In genomic region chr10:43304687-43305333, GRCh38 we compare ENCODE assay signal across 8 cellular contexts. TPM values are rescaled to one million over a fixed set of nuclear protein-coding genes. Genes with fewer than 3 reads are reported as not detected.
DNase-seq lines count a peak whose midpoint lies in the region; ATAC-seq and TF ChIP-seq lines count a peak whose summit lies in the region.

No MANE protein-coding gene starts in this region.

- peaks cover 3 to 10% (median 9%) of the 10 kb centered on the region in 3 experiments; a peak in 3 of 7 replicates for H3K36me3 Mint-ChIP-seq in H9 (ENCODE audit: insufficient read depth in 1 of 3, low read depth in 3 of 3)
- H3K36me3 Mint-ChIP-seq in activated naive CD8-positive, alpha-beta T cell treated with anti-CD3 and anti-CD28 coated beads for 36 hours: peaks cover 7% of the 10 kb centered on the region

- H2BK120ac ChIP-seq in H9 (ENCODE audit: low read depth, low read length, poor library complexity, severe bottlenecking): no peak overlapping the region

- H2AFZ ChIP-seq in H9 (ENCODE audit: low read length) (peak overlapping the region; percentile 40), parathyroid adenoma (peak overlapping the region; percentile 83)

- H2BK12ac ChIP-seq in H9 (ENCODE audit: insufficient read length, low read depth, low read length): no peak overlapping the region

- H3K9me3 Mint-ChIP-seq in H9: peaks cover 14 to 15% of the 10 kb centered on the region in 2 experiments; a peak in 4 of 5 replicates
- peaks cover 8% of the 10 kb centered on the region for H3K9me3 Mint-ChIP-seq in activated naive CD8-positive, alpha-beta T cell treated with anti-CD3 and anti-CD28 coated beads for 36 hours

- peak overlapping the region; percentile 77 to 85 for H3K4me3 Mint-ChIP-seq in H9
- peak overlapping the region; percentile 64 for H3K4me3 Mint-ChIP-seq in activated naive CD8-positive, alpha-beta T cell treated with anti-CD3 and anti-CD28 coated beads for 36 hours

- no peak overlapping the region for H3K27ac Mint-ChIP-seq in H9
- no peak overlapping the region for H3K27ac Mint-ChIP-seq in activated naive CD8-positive, alpha-beta T cell treated with anti-CD3 and anti-CD28 coated beads for 36 hours

- H3K4me1 ChIP-seq in H9 (ENCODE audit: insufficient read depth, low read length) (peaks cover 3% of the 10 kb centered on the region; the same call in 1 of the 2 replicates), left ventricle myocardium inferior (peaks cover 18% of the 10 kb centered on the region), parathyroid adenoma (no peaks in the 10 kb centered on the region), tibial artery (peaks cover 0 to 12% (median 5%) of the 10 kb centered on the region in 4 donors)

- H3K27ac ChIP-seq in H9 (ENCODE audit: insufficient read length, low read depth, low read length): no peak overlapping the region
- H3K27ac ChIP-seq in left ventricle myocardium inferior (replicated peaks): no peak overlapping the region
- H3K27ac ChIP-seq in parathyroid adenoma: no peak overlapping the region
- H3K27ac ChIP-seq in tibial artery: no peak overlapping the region

- H2BK20ac ChIP-seq in H9 (ENCODE audit: low read depth, low read length, poor library complexity, severe bottlenecking): no peak overlapping the region

- H3K9ac ChIP-seq in H9 (ENCODE audit: extremely low read depth, insufficient read length, low read length): peak overlapping the region; percentile 9
- H3K9ac ChIP-seq in parathyroid adenoma: no peak overlapping the region

- no peak overlapping the region for H3K23ac ChIP-seq in H9 (ENCODE audit: insufficient read length, low read depth, low read length)

- TF ChIP-seq CTCF in H9 (conservative IDR thresholded peaks at IDR 0.05) (no peak), left ventricle myocardium inferior (IDR thresholded peaks at IDR 0.05; ENCODE audit: borderline replicate concordance) (no peak), parathyroid adenoma (IDR thresholded peaks at IDR 0.05) (no peak), tibial artery (IDR thresholded peaks at IDR 0.05) (no peak)

- no peak overlapping the region for H2BK15ac ChIP-seq in H9 (ENCODE audit: low read depth, low read length)

- H4K20me1 ChIP-seq in H9 (ENCODE audit: control insufficient read depth, insufficient read depth, insufficient read length): no peaks in the 10 kb centered on the region

- H3K9me3 ChIP-seq in H9 (ENCODE audit: control insufficient read depth, low read depth, low read length): peaks cover 8% of the 10 kb centered on the region
- H3K9me3 ChIP-seq in left ventricle myocardium inferior (replicated peaks): peaks cover 9% of the 10 kb centered on the region
- H3K9me3 ChIP-seq in parathyroid adenoma (ENCODE audit: control insufficient read depth, low read length): no peaks in the 10 kb centered on the region
- H3K9me3 ChIP-seq in tibial artery: no peaks in the 10 kb centered on the region

- H3K79me1 ChIP-seq in H9 (ENCODE audit: insufficient read depth, low read depth, low read length, poor library complexity, severe bottlenecking): no peaks in the 10 kb centered on the region

- DNase-seq in H9: peak; percentile 77
- DNase-seq in activated naive CD8-positive, alpha-beta T cell treated with anti-CD3 and anti-CD28 coated beads for 36 hours: peak; percentile 61
- peak; percentile 79 for DNase-seq in left ventricle myocardium inferior
- DNase-seq in tibial artery: peak; percentile 72 to 80

- H2BK5ac ChIP-seq in H9 (ENCODE audit: insufficient read length, low read length): no peak overlapping the region

- H4K91ac ChIP-seq in H9 (ENCODE audit: insufficient read length, low read depth, low read length): no peak overlapping the region

- no peak overlapping the region for H2AK5ac ChIP-seq in H9 (ENCODE audit: insufficient read length, low read length)

- no peak overlapping the region for H3K18ac ChIP-seq in H9 (ENCODE audit: insufficient read length, low read depth, low read length)

- peak overlapping the region; percentile 90; the same call in 1 of the 2 replicates for H3K14ac ChIP-seq in H9 (ENCODE audit: insufficient read depth, low read length)

- no peak overlapping the region for H4K5ac ChIP-seq in H9 (ENCODE audit: insufficient read length, low read depth, low read length)

- H3T11ph ChIP-seq in H9 (ENCODE audit: low read length): no peak overlapping the region

- peaks cover 31 to 33% of the 10 kb centered on the region in 2 experiments for H3K4me1 Mint-ChIP-seq in H9
- H3K4me1 Mint-ChIP-seq in activated naive CD8-positive, alpha-beta T cell treated with anti-CD3 and anti-CD28 coated beads for 36 hours: peaks cover 38% of the 10 kb centered on the region

- H3K23me2 ChIP-seq in H9 (ENCODE audit: insufficient read length, low read depth, low read length, poor library complexity, severe bottlenecking): no peaks in the 10 kb centered on the region

- intact Hi-C loops in left ventricle myocardium inferior (cut with micrococcal nuclease) (no loop called here), tibial artery (cut with DNase I; ENCODE audit: low total_unique reads) (no loop called here)

- H3K27me3 ChIP-seq in H9 (ENCODE audit: insufficient read depth, low read length) (no peaks in the 10 kb centered on the region), left ventricle myocardium inferior (ENCODE audit: low read depth) (peaks cover 36% of the 10 kb centered on the region), parathyroid adenoma (ENCODE audit: control insufficient read depth, insufficient read depth, low read length) (no peaks in the 10 kb centered on the region), tibial artery (peaks cover 0 to 18% of the 10 kb centered on the region in 2 donors)

- no peak overlapping the region for H4K8ac ChIP-seq in H9 (replicated peaks; ENCODE audit: insufficient read length, low read depth, low read length)

- H3K79me2 ChIP-seq in H9 (ENCODE audit: insufficient read depth, low read length) (no peaks in the 10 kb centered on the region), parathyroid adenoma (no peaks in the 10 kb centered on the region)

- H3K4me3 ChIP-seq in left ventricle myocardium inferior (peak overlapping the region; percentile 62), parathyroid adenoma (ENCODE audit: low read depth, low read length) (peak overlapping the region; percentile 25), tibial artery (peak overlapping the region; percentile 38 to 56)

- no CpG with 5 or more reads among the region's 42 CpGs for WGBS in H9 (ENCODE audit: extremely low coverage, insufficient read length, low lambda C conversion rate)

- peaks cover 36% of the 10 kb centered on the region for H3K27me3 Mint-ChIP-seq in H9 (ENCODE audit: low read depth)
- peaks cover 11% of the 10 kb centered on the region for H3K27me3 Mint-ChIP-seq in activated naive CD8-positive, alpha-beta T cell treated with anti-CD3 and anti-CD28 coated beads for 36 hours

- H3K4me2 ChIP-seq in H9 (ENCODE audit: insufficient read depth, insufficient read length, low read length) (peak overlapping the region; percentile 53), parathyroid adenoma (ENCODE audit: low read length) (peak overlapping the region; percentile 59)

- peak; percentile 85 for ATAC-seq in SK-N-SH treated with all-trans-retinoic acid at 6 μM for 48 hours
- ATAC-seq in GM19452 (IDR thresholded peaks at IDR 0.05; ENCODE audit: unreplicated experiment): no peak
- ATAC-seq in GM18517 (IDR thresholded peaks at IDR 0.05; ENCODE audit: unreplicated experiment): no peak

- no peak overlapping the region for H3K4ac ChIP-seq in H9 (ENCODE audit: low read depth, low read length)

- no peak overlapping the region for H3K56ac ChIP-seq in H9 (ENCODE audit: insufficient read length, low read depth, low read length)

- H3K36me3 ChIP-seq in left ventricle myocardium inferior (no peaks in the 10 kb centered on the region), parathyroid adenoma (ENCODE audit: control insufficient read depth, insufficient read depth, low read length) (no peaks in the 10 kb centered on the region), tibial artery (no peaks in the 10 kb centered on the region)

TF ChIP-seq in SK-N-SH treated with all-trans-retinoic acid at 6 μM for 48 hours, 23 proteins besides CTCF, POLR2A, EP300 and RAD21 (continues in another document):
- TF ChIP-seq BACH2 (CRISPR knock-in tag; IDR thresholded peaks at IDR 0.05; ENCODE audit: borderline replicate concordance) (no peak), ZFP3 (CRISPR knock-in tag; IDR thresholded peaks at IDR 0.05) (no peak), TOX (CRISPR knock-in tag; IDR thresholded peaks at IDR 0.05; ENCODE audit: borderline replicate concordance) (no peak), TCF4 (CRISPR knock-in tag; IDR thresholded peaks at IDR 0.05; ENCODE audit: borderline replicate concordance) (no peak), PATZ1 (CRISPR knock-in tag; IDR thresholded peaks at IDR 0.05; ENCODE audit: borderline replicate concordance) (no peak), OSR1 (CRISPR knock-in tag; IDR thresholded peaks at IDR 0.05) (no peak), CSDC2 (CRISPR knock-in tag; IDR thresholded peaks at IDR 0.05) (no peak), ZC3H10 (CRISPR knock-in tag; IDR thresholded peaks at IDR 0.05) (no peak)

RNA-seq across cellular contexts. Expression of gene RASGEF1A, which starts 37.9 kb away (rescaled TPM):
- total RNA-seq in H9 (2021) (17.6 and 20.0 TPM in 2 replicates), left ventricle myocardium inferior (1.1 TPM)
- under 1 TPM; 0.40 to 0.45 TPM for total RNA-seq in activated naive CD8-positive, alpha-beta T cell treated with anti-CD3 and anti-CD28 coated beads for 36 hours
